8 cellular contexts compared by ENCODE assay signal in genomic region chr19:47598407-47599349, GRCh38. TPM values are rescaled to one million over a fixed set of nuclear protein-coding genes. Genes with fewer than 3 reads are reported as not detected.
DNase-seq lines count a peak whose midpoint lies in the region; TF ChIP-seq lines count a peak whose summit lies in the region.

No MANE protein-coding gene starts in this region.

- H3K4me2 ChIP-seq in OCI-LY3 (ENCODE audit: low read length), result peak overlapping the region; percentile 96

- no peaks in the 10 kb centered on the region for H3K9me3 ChIP-seq in OCI-LY3 (ENCODE audit: insufficient read depth, low read length)
- H3K9me3 ChIP-seq in ectodermal cell (ENCODE audit: control insufficient read depth, low read length), result no peaks in the 10 kb centered on the region
- no peaks in the 10 kb centered on the region for H3K9me3 ChIP-seq in vagina

- no peaks in the 10 kb centered on the region for H3K79me2 ChIP-seq in OCI-LY3 (ENCODE audit: low read length)

- WGBS in ectodermal cell, 2 experiments, result 14% methylated on average over 19 to 21 of the region's 21 CpGs

- TF ChIP-seq CTCF in OCI-LY3 (IDR thresholded peaks at IDR 0.05; ENCODE audit: low read depth, low read length) (no peak), vagina (IDR thresholded peaks at IDR 0.05) (no peak)

- H3K4me3 ChIP-seq in OCI-LY3 (ENCODE audit: low read length) (peak overlapping the region; percentile 85), ectodermal cell (ENCODE audit: insufficient read depth, low read depth, low read length) (peak overlapping the region; percentile 10), vagina (peak overlapping the region; percentile 43 to 62)

- H3K9ac ChIP-seq in OCI-LY3 (ENCODE audit: low read length), result peak overlapping the region; percentile 33

- peaks cover 23% of the 10 kb centered on the region for H3K4me1 ChIP-seq in OCI-LY3 (ENCODE audit: low read length)
- peaks cover 9% of the 10 kb centered on the region for H3K4me1 ChIP-seq in ectodermal cell (ENCODE audit: control insufficient read depth, insufficient read depth, low read length)
- peaks cover 25% of the 10 kb centered on the region for H3K4me1 ChIP-seq in vagina

- DNase-seq in ELR (ENCODE audit: low read depth), result peak; percentile 98
- peak; percentile 64 for DNase-seq in mucosa of gallbladder (ENCODE audit: low spot score)
- peak in 1 of 2 donors; percentile 91 for DNase-seq in vagina (ENCODE audit: extremely low spot score in 2 of 2)
- no peak for DNase-seq in stimulated activated CD4-positive, alpha-beta T cell treated with anti-CD3 and anti-CD28 coated beads, Interleukin-12 subunit alpha, Interleukin-12 subunit beta, amount 100 ng/mL, for 4 hours
- DNase-seq in HuH-7.5 (ENCODE audit: low spot score), result no peak
- DNase-seq in inferior parietal cortex (ENCODE audit: extremely low spot score), result no peak

- no peaks in the 10 kb centered on the region for H3K36me3 ChIP-seq in OCI-LY3 (replicated peaks; ENCODE audit: low read depth, low read length)
- no peaks in the 10 kb centered on the region for H3K36me3 ChIP-seq in ectodermal cell (ENCODE audit: control insufficient read depth, insufficient read depth, low read length)
- no peaks in the 10 kb centered on the region for H3K36me3 ChIP-seq in vagina

- H3K27me3 ChIP-seq in OCI-LY3 (ENCODE audit: low read depth, low read length), result no peaks in the 10 kb centered on the region
- no peaks in the 10 kb centered on the region for H3K27me3 ChIP-seq in ectodermal cell (ENCODE audit: control insufficient read depth, insufficient read depth, low read length, poor library complexity, severe bottlenecking)
- H3K27me3 ChIP-seq in vagina, result no peaks in the 10 kb centered on the region

- H3K27ac ChIP-seq in OCI-LY3 (ENCODE audit: low read length) (peak overlapping the region; percentile 5; the same call in 1 of the 2 replicates), ectodermal cell (ENCODE audit: insufficient read depth, low read depth, low read length, poor library complexity, severe bottlenecking) (peak overlapping the region; percentile 3), vagina (peak overlapping the region; percentile 77)

- peak overlapping the region; percentile 57 for H2AFZ ChIP-seq in OCI-LY3 (ENCODE audit: low read depth, low read length)

- TF ChIP-seq POLR2A in vagina (IDR thresholded peaks at IDR 0.05), result no peak

- intact Hi-C loops in vagina (cut with DNase I), result loop anchor here (10.0 kb wide), 1 partner anchor 96 kb away; no protein-coding TSS in a partner anchor

- H4K20me1 ChIP-seq in OCI-LY3 (ENCODE audit: insufficient read depth, low read length), result no peaks in the 10 kb centered on the region

RNA-seq across cellular contexts. Expression of gene BICRA, which starts 10.3 kb away (rescaled TPM):
- polyA plus RNA-seq in ectodermal cell (2013, experiment 1 of 4), result 25.3 TPM
- 27.8 TPM for polyA plus RNA-seq in ectodermal cell (2013, experiment 2 of 4)
- 21.2 TPM for polyA plus RNA-seq in ectodermal cell (2013, experiment 3 of 4)
- polyA plus RNA-seq in ectodermal cell (2013, experiment 4 of 4), result 22.4 TPM
- 20.9 TPM for total RNA-seq in mucosa of gallbladder
- 5.2 TPM for total RNA-seq in vagina

RNA-seq across cellular contexts. Expression of gene ZNF541, which starts 25.7 kb away (rescaled TPM):
- not detected for polyA plus RNA-seq in ectodermal cell (2013, experiment 1 of 4)
- polyA plus RNA-seq in ectodermal cell (2013, experiment 2 of 4), result not detected
- not detected for polyA plus RNA-seq in ectodermal cell (2013, experiment 3 of 4)
- polyA plus RNA-seq in ectodermal cell (2013, experiment 4 of 4), result 0.04 TPM
- total RNA-seq in mucosa of gallbladder (1.2 TPM), vagina (not detected)

Comparison
In these comparisons a context has a peak if more than half of its experiments do, and no peak if none do; other contexts are left out.
1. DNase-seq: peak in ELR (single experiment) and mucosa of gallbladder (single experiment); none in stimulated activated CD4-positive, alpha-beta T cell treated with anti-CD3 and anti-CD28 coated beads, Interleukin-12 subunit alpha, Interleukin-12 subunit beta, amount 100 ng/mL, for 4 hours (single experiment), HuH-7.5 (single experiment) and inferior parietal cortex (single experiment).
2. H3K27ac ChIP-seq: peak in every context shown above with its lines; median percentile 77 in vagina; 5 in OCI-LY3; 3 in ectodermal cell.
3. H3K4me3 ChIP-seq: peak in every context shown above with its lines; median percentile 85 in OCI-LY3; 52 in vagina; 10 in ectodermal cell.